Comparison of ENCODE assay signal across 9 cellular contexts in genomic region chr2:174605687-174606086, GRCh38. TPM values are rescaled to one million over a fixed set of nuclear protein-coding genes. Genes with fewer than 3 reads are reported as not detected.
A peak's percentile ranks its signal among the peaks of the same experiment; 100 is the strongest.
DNase-seq lines count a peak whose midpoint lies in the region; ATAC-seq and TF ChIP-seq lines count a peak whose summit lies in the region.
"Had no signal": no experiment of that assay in that cellular context is flagged by ENCODE, and none has a peak within 500 bp of the region (broad histone marks: within the 10 kb centered on the region; RNA-seq: fewer than 3 reads in every experiment).

No MANE protein-coding gene starts in this region.

- peaks cover under 1% of the 10 kb centered on the region for H3K9me3 Mint-ChIP-seq in MCF 10A (ENCODE audit: unreplicated experiment)

- H3K4me3 ChIP-seq in breast epithelium (no peak overlapping the region), esophagus squamous epithelium (no peak overlapping the region), tibial nerve (no peak overlapping the region)

- peak; percentile 28 for DNase-seq in MCF 10A (ENCODE audit: unreplicated experiment)
- no peak for DNase-seq in breast epithelium (ENCODE audit: low spot score in 2 of 2)
- peak; percentile 15 for DNase-seq in SKM-1 (lab: John Stamatoyannopoulos, UW; ENCODE audit: unreplicated experiment)
- no peak for DNase-seq in esophagus squamous epithelium (lab: John Stamatoyannopoulos, UW)
- DNase-seq in tibial nerve (ENCODE audit: low spot score in 2 of 2) = no peak
- DNase-seq in HuH-7.5 (ENCODE audit: low spot score) = no peak
- DNase-seq: erythroblast had no signal

- no peak for TF ChIP-seq EP300 in tibial nerve (IDR thresholded peaks at IDR 0.05)

- H3K36me3 ChIP-seq in breast epithelium = no peaks in the 10 kb centered on the region
- no peaks in the 10 kb centered on the region for H3K36me3 ChIP-seq in esophagus squamous epithelium
- no peaks in the 10 kb centered on the region for H3K36me3 ChIP-seq in tibial nerve

- peak overlapping the region; percentile 93 for H3K27ac Mint-ChIP-seq in MCF 10A (ENCODE audit: low read depth, unreplicated experiment)

- POLR2A ChIA-PET in MCF 10A (lab: Yijun Ruan, JAX) = interaction anchor here (1.4 kb wide), 1 partner anchor 10 kb away, joined by 4 read pairs; no protein-coding TSS in a partner anchor

- ATAC-seq in GM18517 (IDR thresholded peaks at IDR 0.05; ENCODE audit: unreplicated experiment) (no peak), HG03108 (IDR thresholded peaks at IDR 0.05; ENCODE audit: unreplicated experiment) (no peak)

- intact Hi-C loops in MCF 10A (cut with micrococcal nuclease) = loop anchor here (1.0 kb wide), 1 partner anchor 83 kb away; no protein-coding TSS in a partner anchor
- intact Hi-C loops in breast epithelium (cut with DNase I; ENCODE audit: low total_unique reads) = no loop called here
- intact Hi-C loops in esophagus squamous epithelium (cut with DNase I) = loop anchor here (10.0 kb wide), 1 partner anchor 79 kb away; no protein-coding TSS in a partner anchor

- H3K4me3 Mint-ChIP-seq in MCF 10A (ENCODE audit: unreplicated experiment) = no peak overlapping the region

- no peak for TF ChIP-seq POLR2A in breast epithelium (IDR thresholded peaks at IDR 0.05)
- no peak for TF ChIP-seq POLR2A in esophagus squamous epithelium (IDR thresholded peaks at IDR 0.05)
- no peak for TF ChIP-seq POLR2A in tibial nerve (IDR thresholded peaks at IDR 0.05)

- TF ChIP-seq CTCF in MCF 10A (IDR thresholded peaks at IDR 0.05; ENCODE audit: unreplicated experiment) = peak; percentile 31
- peak in 1 of 3 donors; percentile 15 for TF ChIP-seq CTCF in breast epithelium (IDR thresholded peaks at IDR 0.05)
- TF ChIP-seq CTCF in esophagus squamous epithelium (IDR thresholded peaks at IDR 0.05) = peak in 3 of 6 experiments; percentile 26 to 47 (median 35)
- peak; percentile 15 to 52 (median 27) for TF ChIP-seq CTCF in tibial nerve (IDR thresholded peaks at IDR 0.05)

- H3K27ac ChIP-seq in breast epithelium = no peak overlapping the region
- H3K27ac ChIP-seq in esophagus squamous epithelium = peak overlapping the region in 3 of 4 donors; percentile 9 to 65 (median 33)
- H3K27ac ChIP-seq in tibial nerve = peak overlapping the region in 3 of 4 donors; percentile 8 to 82 (median 62)

- CTCF ChIA-PET in MCF 10A (lab: Yijun Ruan, JAX) = interaction anchor here (0.7 to 7.8 kb wide), 8 partner anchors 10 to 143 kb away, joined by 3 to 49 read pairs (median 4); no protein-coding TSS in a partner anchor

- peaks cover 6% of the 10 kb centered on the region for H3K36me3 Mint-ChIP-seq in MCF 10A (ENCODE audit: insufficient read depth, unreplicated experiment)

- H3K4me1 ChIP-seq in breast epithelium = no peaks in the 10 kb centered on the region
- peaks cover 12 to 57% (median 26%) of the 10 kb centered on the region in 3 donors for H3K4me1 ChIP-seq in esophagus squamous epithelium
- peaks cover 3 to 85% (median 48%) of the 10 kb centered on the region in 4 donors for H3K4me1 ChIP-seq in tibial nerve

- H3K4me1 Mint-ChIP-seq in MCF 10A (ENCODE audit: insufficient read depth, unreplicated experiment) = peaks cover 25% of the 10 kb centered on the region

- BruUV-seq in MCF 10A (replicated peaks; lab: Mats Ljungman, UMichigan) = no TSS peak

- H3K27me3 Mint-ChIP-seq in MCF 10A (ENCODE audit: insufficient read depth, unreplicated experiment) = no peaks in the 10 kb centered on the region

- H3K27me3 ChIP-seq in breast epithelium = no peaks in the 10 kb centered on the region
- no peaks in the 10 kb centered on the region for H3K27me3 ChIP-seq in esophagus squamous epithelium
- H3K27me3 ChIP-seq in tibial nerve = no peaks in the 10 kb centered on the region

- H3K9me3 ChIP-seq in breast epithelium (no peaks in the 10 kb centered on the region), esophagus squamous epithelium (no peaks in the 10 kb centered on the region), tibial nerve (no peaks in the 10 kb centered on the region)

RNA-seq across cellular contexts. Expression of gene WIPF1, which starts 8.1 kb away (rescaled TPM):
- total RNA-seq in MCF 10A (2022) (6.0 and 6.2 TPM in 2 replicates), breast epithelium (10 to 100 TPM; 17.6 to 43.2 (median 24.9) TPM), esophagus squamous epithelium (10 to 100 TPM in 1 of 4 donors, 1 to 10 TPM in 3; 2.2 to 17.5 (median 6.0) TPM), tibial nerve (10 to 100 TPM; 43.2 to 63.8 (median 52.9) TPM)

Comparison
In these comparisons a context has a peak if more than half of its experiments do, and no peak if none do; other contexts are left out.
1. DNase-seq: peak in MCF 10A (single experiment) and SKM-1 (single experiment); none in breast epithelium (0 of 2), esophagus squamous epithelium (single experiment), tibial nerve (0 of 2) and HuH-7.5 (single experiment).
2. H3K27ac ChIP-seq: peak in esophagus squamous epithelium (3 of 4) and tibial nerve (3 of 4); none in breast epithelium (0 of 2).